1 cellular context compared by ENCODE assay signal in genomic region chr2:36966370-36967235, GRCh38.
A peak's percentile ranks its signal among the peaks of the same experiment; 100 is the strongest.
TF ChIP-seq lines count a peak whose summit lies in the region.

Gene STRN (minus strand): TSS chr2:36966536. CDS start chr2:36966463, 73 bp downstream.

TF ChIP-seq in HepG2, 621 proteins besides CTCF, POLR2A, EP300 and RAD21 (continued from another document and continues in another):
- peak; percentile 26; the same call in 1 of the 2 replicates for TF ChIP-seq ZBTB26 (CRISPR knock-in tag; IDR thresholded peaks at IDR 0.05; ENCODE audit: borderline replicate concordance)
- peak; percentile 69 for TF ChIP-seq ZNF160 (CRISPR knock-in tag; IDR thresholded peaks at IDR 0.05)
- peak; percentile 77 for TF ChIP-seq ZNF292 (CRISPR knock-in tag; IDR thresholded peaks at IDR 0.05; ENCODE audit: borderline replicate concordance, low read depth)
- no peak for TF ChIP-seq ZNF674 (CRISPR knock-in tag; IDR thresholded peaks at IDR 0.05; ENCODE audit: low read depth)
- TF ChIP-seq MAX (IDR thresholded peaks at IDR 0.05) = peak; percentile 88
- peak; percentile 93; the same call in 1 of the 2 replicates for TF ChIP-seq IRF9 (CRISPR knock-in tag; IDR thresholded peaks at IDR 0.05; ENCODE audit: borderline replicate concordance)
- peak; percentile 54 for TF ChIP-seq GABPA (IDR thresholded peaks at IDR 0.05; ENCODE audit: low read depth, low read length)
- TF ChIP-seq GABPA (CRISPR knock-in tag; IDR thresholded peaks at IDR 0.05; ENCODE audit: low read depth) = peak; percentile 68; the same call in 1 of the 2 replicates
- TF ChIP-seq CBX5 (CRISPR knock-in tag; IDR thresholded peaks at IDR 0.05; ENCODE audit: borderline replicate concordance) = peak; percentile 29; the same call in 1 of the 2 replicates
- TF ChIP-seq XRCC5 (optimal IDR thresholded peaks at IDR 0.05; ENCODE audit: low read length) = peak; percentile 69
- no peak; the same call in 1 of the 2 replicates for TF ChIP-seq ZNF510 (CRISPR knock-in tag; IDR thresholded peaks at IDR 0.05; ENCODE audit: low read depth)
- TF ChIP-seq SRF (IDR thresholded peaks at IDR 0.05; ENCODE audit: low read depth, low read length) = no peak
- no peak for TF ChIP-seq CREB3 (CRISPR knock-in tag; IDR thresholded peaks at IDR 0.05)
- no peak for TF ChIP-seq GPN1 (CRISPR knock-in tag; IDR thresholded peaks at IDR 0.05; ENCODE audit: borderline replicate concordance)
- no peak for TF ChIP-seq HINFP (CRISPR knock-in tag; IDR thresholded peaks at IDR 0.05; ENCODE audit: low read depth)
- TF ChIP-seq TFDP2 (CRISPR knock-in tag; IDR thresholded peaks at IDR 0.05) = peak; percentile 86
- TF ChIP-seq ARNT2 (CRISPR knock-in tag; IDR thresholded peaks at IDR 0.05; ENCODE audit: low read depth) = peak; percentile 77
- TF ChIP-seq ZFP1 (CRISPR knock-in tag; IDR thresholded peaks at IDR 0.05) = no peak; the same call in 1 of the 2 replicates
- TF ChIP-seq PHF20 (CRISPR knock-in tag; IDR thresholded peaks at IDR 0.05) = peak; percentile 59
- TF ChIP-seq TBL1XR1 (IDR thresholded peaks at IDR 0.05; ENCODE audit: borderline replicate concordance, low read length, partially characterized antibody) = no peak
- TF ChIP-seq NR2F6 (IDR thresholded peaks at IDR 0.05) = no peak
- TF ChIP-seq NR2F6 (CRISPR knock-in tag; IDR thresholded peaks at IDR 0.05) = peak; percentile 15; the same call in 1 of the 2 replicates
- TF ChIP-seq ARID3A (IDR thresholded peaks at IDR 0.05; ENCODE audit: low read depth, low read length) = 0 out of 2 replicates have a peak, but pooled peaks have one; percentile 14
- peak; percentile 6; the same call in 1 of the 2 replicates for TF ChIP-seq NCOA2 (CRISPR knock-in tag; IDR thresholded peaks at IDR 0.05)
- TF ChIP-seq THAP9 (CRISPR knock-in tag; IDR thresholded peaks at IDR 0.05; ENCODE audit: borderline replicate concordance) = peak; percentile 68; the same call in 1 of the 2 replicates
- no peak for TF ChIP-seq CREM (IDR thresholded peaks at IDR 0.05)
- TF ChIP-seq CREM (CRISPR knock-in tag; IDR thresholded peaks at IDR 0.05) = no peak
- no peak; the same call in 1 of the 2 replicates for TF ChIP-seq ZNF337 (CRISPR knock-in tag; IDR thresholded peaks at IDR 0.05; ENCODE audit: borderline replicate concordance, low read depth)
- TF ChIP-seq DPF2 (CRISPR knock-in tag; IDR thresholded peaks at IDR 0.05; ENCODE audit: borderline replicate concordance, low read depth) = no peak
- peak; percentile 82 for TF ChIP-seq ZNF430 (CRISPR knock-in tag; IDR thresholded peaks at IDR 0.05)
- TF ChIP-seq NR2C2 (CRISPR knock-in tag; IDR thresholded peaks at IDR 0.05; ENCODE audit: borderline replicate concordance) = peak; percentile 93
- TF ChIP-seq SP2 (CRISPR knock-in tag; IDR thresholded peaks at IDR 0.05) = peak; percentile 69; the same call in 1 of the 2 replicates
- 0 out of 2 replicates have a peak, but pooled peaks have one; percentile 48 for TF ChIP-seq TEAD2 (CRISPR knock-in tag; IDR thresholded peaks at IDR 0.05)
- TF ChIP-seq CHCHD3 (CRISPR knock-in tag; IDR thresholded peaks at IDR 0.05) = 0 out of 2 replicates have a peak, but pooled peaks have one; percentile 42
- TF ChIP-seq ZBTB3 (CRISPR knock-in tag; IDR thresholded peaks at IDR 0.05; ENCODE audit: borderline replicate concordance, low read depth) = no peak
- TF ChIP-seq ZNF577 (CRISPR knock-in tag; IDR thresholded peaks at IDR 0.05; ENCODE audit: borderline replicate concordance, low read depth) = 0 out of 2 replicates have a peak, but pooled peaks have one; percentile 54
- TF ChIP-seq ZNF335 (CRISPR knock-in tag; IDR thresholded peaks at IDR 0.05) = peak; percentile 20; the same call in 1 of the 2 replicates
- peak; percentile 81; the same call in 1 of the 2 replicates for TF ChIP-seq ZSCAN31 (CRISPR knock-in tag; IDR thresholded peaks at IDR 0.05; ENCODE audit: low read depth)
- no peak for TF ChIP-seq GATAD2A (CRISPR knock-in tag; IDR thresholded peaks at IDR 0.05)
- peak; percentile 71 for TF ChIP-seq ZMYM4 (CRISPR knock-in tag; IDR thresholded peaks at IDR 0.05)
- peak; percentile 94 for TF ChIP-seq ZFX (CRISPR knock-in tag; IDR thresholded peaks at IDR 0.05; ENCODE audit: low read depth)
- TF ChIP-seq NONO (IDR thresholded peaks at IDR 0.05) = no peak
- TF ChIP-seq NONO (CRISPR knock-in tag; conservative IDR thresholded peaks at IDR 0.05) = peak; percentile 93
- peak; percentile 59 for TF ChIP-seq BORCS8-MEF2B (CRISPR knock-in tag; IDR thresholded peaks at IDR 0.05)
- peak; percentile 78; the same call in 1 of the 2 replicates for TF ChIP-seq SAFB2 (CRISPR knock-in tag; IDR thresholded peaks at IDR 0.05; ENCODE audit: borderline replicate concordance, low read depth)
- peak in 1 of 2 experiments; percentile 70; a peak in 1 of 4 replicates for TF ChIP-seq ATF4 (CRISPR knock-in tag; IDR thresholded peaks at IDR 0.05)
- TF ChIP-seq ZBTB49 (CRISPR knock-in tag; IDR thresholded peaks at IDR 0.05; ENCODE audit: borderline replicate concordance) = 0 out of 2 replicates have a peak, but pooled peaks have one; percentile 56
- TF ChIP-seq HCFC1 (IDR thresholded peaks at IDR 0.05; ENCODE audit: low read depth, low read length) = peak; percentile 90
- TF ChIP-seq ZNF143 (CRISPR knock-in tag; IDR thresholded peaks at IDR 0.05) = peak; percentile 91
- peak; percentile 98 for TF ChIP-seq THAP11 (CRISPR knock-in tag; IDR thresholded peaks at IDR 0.05)
- peak; percentile 54; the same call in 1 of the 2 replicates for TF ChIP-seq ZNF501 (CRISPR knock-in tag; IDR thresholded peaks at IDR 0.05)
